29 cellular contexts compared by ENCODE assay signal in genomic region chr15:66598095-66598815, GRCh38. TPM values are rescaled to one million over a fixed set of nuclear protein-coding genes. Genes with fewer than 3 reads are reported as not detected.
A peak's percentile ranks its signal among the peaks of the same experiment; 100 is the strongest.
DNase-seq lines count a peak whose midpoint lies in the region; ATAC-seq, FAIRE-seq and TF ChIP-seq lines count a peak whose summit lies in the region.
"Had no signal": no experiment of that assay in that cellular context is flagged by ENCODE, and none has a peak within 500 bp of the region (broad histone marks: within the 10 kb centered on the region; RNA-seq: fewer than 3 reads in every experiment).

No MANE protein-coding gene starts in this region.

- no peak overlapping the region for H2BK12ac ChIP-seq in neuronal stem cell (ENCODE audit: low read length)

- no peak overlapping the region for H3K14ac ChIP-seq in neuronal stem cell (ENCODE audit: low read length)

- peak overlapping the region; percentile 10 for H3K4me3 Mint-ChIP-seq in activated CD4-positive, alpha-beta T cell treated with anti-CD3 and anti-CD28 coated beads, Interleukin-2, amount 10 ng/mL, durations not matched to agents 24 days and 14 days
- H3K4me3 Mint-ChIP-seq: activated naive CD4-positive, alpha-beta T cell treated with anti-CD3 and anti-CD28 coated beads, Interleukin-2, amount 50 U/mL, for 24 hours; activated T-helper 1 cell treated with anti-CD3 and anti-CD28 coated beads, Interleukin-12 subunit alpha, Interleukin-12 subunit beta, Interleukin-2, Interleukin-4 antibody, amounts not matched to agents 30 ng/mL and 10 ng/mL and 1 ng/mL, durations not matched to agents 14 hours and 24 hours and 36 hours; naive B cell; type B pancreatic cell had no signal

- CTCF ChIA-PET in HEK293 (lab: Yijun Ruan, JAX) (interaction anchor here (0.6 to 1.1 kb wide), 2 partner anchors 11 to 308 kb away, joined by 3 to 4 read pairs; no protein-coding TSS in a partner anchor), K562 (lab: Yijun Ruan, JAX; ENCODE audit: low intra/inter-chr PET ratio) (no interaction called here)

- H3K27ac Mint-ChIP-seq in activated CD4-positive, alpha-beta T cell treated with anti-CD3 and anti-CD28 coated beads, Interleukin-2, amount 10 ng/mL, durations not matched to agents 24 days and 14 days: peak overlapping the region; percentile 4
- H3K27ac Mint-ChIP-seq: activated naive CD4-positive, alpha-beta T cell treated with anti-CD3 and anti-CD28 coated beads, Interleukin-2, amount 50 U/mL, for 24 hours; activated T-helper 1 cell treated with anti-CD3 and anti-CD28 coated beads, Interleukin-12 subunit alpha, Interleukin-12 subunit beta, Interleukin-2, Interleukin-4 antibody, amounts not matched to agents 30 ng/mL and 10 ng/mL and 1 ng/mL, durations not matched to agents 14 hours and 24 hours and 36 hours; type B pancreatic cell had no signal

- POLR2A ChIA-PET in HEK293 (lab: Yijun Ruan, JAX): no interaction called here
- POLR2A ChIA-PET in K562 (lab: Yijun Ruan, JAX): interaction anchor here (0.7 to 1.7 kb wide), 2 partner anchors 8 to 286 kb away, joined by 3 to 8 read pairs; no protein-coding TSS in a partner anchor

- H2AFZ ChIP-seq in K562 (ENCODE audit: low read depth, low read length) (no peak overlapping the region), neuronal stem cell (ENCODE audit: low read length) (no peak overlapping the region)
- H2AFZ ChIP-seq: GM23248 had no signal

- in situ Hi-C loops in K562 (cut with MboI): loop anchor here (10.0 kb wide), 1 partner anchor 257 kb away; no protein-coding TSS in a partner anchor

- H2AK5ac ChIP-seq in neuronal stem cell (ENCODE audit: low read depth, low read length): no peak overlapping the region

- no peak overlapping the region for H3K23ac ChIP-seq in neuronal stem cell (ENCODE audit: low read depth, low read length, poor library complexity)

- peaks cover 8% of the 10 kb centered on the region for H3K4me1 Mint-ChIP-seq in activated CD4-positive, alpha-beta T cell treated with anti-CD3 and anti-CD28 coated beads, Interleukin-2, amount 10 ng/mL, durations not matched to agents 24 days and 14 days
- H3K4me1 Mint-ChIP-seq: naive B cell had no signal

- H2BK5ac ChIP-seq in neuronal stem cell (ENCODE audit: low read length): no peak overlapping the region

- no peaks in the 10 kb centered on the region for H3K4me1 ChIP-seq in HEK293 (ENCODE audit: control insufficient read depth, insufficient read depth, low read length)
- H3K4me1 ChIP-seq in K562 (replicated peaks in 1 of 2; ENCODE audit: control insufficient read depth in 2 of 2, insufficient read depth in 2 of 2, low read length in 2 of 2): peaks cover 0 to 6% of the 10 kb centered on the region in 2 experiments; a peak in 4 of 5 replicates
- H3K4me1 ChIP-seq in neuronal stem cell (ENCODE audit: control insufficient read depth in 2 of 2, insufficient read depth in 1 of 2, low read depth in 1 of 2, low read length in 2 of 2): no peaks in the 10 kb centered on the region
- H3K4me1 ChIP-seq: ascending aorta had no signal

- H3K4ac ChIP-seq in neuronal stem cell (ENCODE audit: low read length): no peak overlapping the region

- no peak overlapping the region for H2BK120ac ChIP-seq in neuronal stem cell (ENCODE audit: low read depth, low read length)

- H3K27me3 Mint-ChIP-seq in activated CD4-positive, alpha-beta T cell treated with anti-CD3 and anti-CD28 coated beads, Interleukin-2, amount 10 ng/mL, durations not matched to agents 24 days and 14 days: peaks cover 11% of the 10 kb centered on the region
- H3K27me3 Mint-ChIP-seq: activated naive CD4-positive, alpha-beta T cell treated with anti-CD3 and anti-CD28 coated beads, Interleukin-2, amount 50 U/mL, for 24 hours had no signal

- H3K4me2 ChIP-seq in K562 (ENCODE audit: insufficient read depth, low read length): no peak overlapping the region
- H3K4me2 ChIP-seq in neuronal stem cell (ENCODE audit: insufficient read depth, low read length, poor library complexity, severe bottlenecking): no peak overlapping the region

- peaks cover 13% of the 10 kb centered on the region for H3K9me1 ChIP-seq in K562 (ENCODE audit: control insufficient read depth, insufficient read depth, low read length)

- no peak for FAIRE-seq in K562 (lab: Jason Lieb, UNC)
- FAIRE-seq: colon, keratinocyte had no signal

- H4K91ac ChIP-seq in neuronal stem cell (ENCODE audit: low read depth, low read length, poor library complexity): no peak overlapping the region

- peaks cover 97% of the 10 kb centered on the region for H3K79me2 ChIP-seq in K562 (ENCODE audit: control insufficient read depth, insufficient read depth, low read length)

- H3K9ac ChIP-seq in K562 (ENCODE audit: insufficient read depth in 1 of 2, low read depth in 2 of 2, low read length in 2 of 2) (peak overlapping the region in 1 of 2 experiments; percentile 53; a peak in 1 of 4 replicates), neuronal stem cell (ENCODE audit: low read depth, low read length, poor library complexity) (no peak overlapping the region)
- H3K9ac ChIP-seq: GM23248 had no signal

- H3K36me3 ChIP-seq in HEK293 (ENCODE audit: control insufficient read depth in 2 of 2, insufficient read depth in 1 of 2, low read length in 2 of 2) (no peaks in the 10 kb centered on the region), K562 (ENCODE audit: control insufficient read depth, insufficient read depth, low read length) (peaks cover 88% of the 10 kb centered on the region), neuronal stem cell (replicated peaks in 1 of 2; ENCODE audit: control insufficient read depth in 2 of 2, insufficient read depth in 2 of 2, low read length in 2 of 2) (no peaks in the 10 kb centered on the region)
- H3K36me3 ChIP-seq: ascending aorta, heart left ventricle had no signal

- H3K27me3 ChIP-seq in K562 (ENCODE audit: control insufficient read depth in 2 of 2, insufficient read depth in 2 of 2, low read length in 2 of 2): no peaks in the 10 kb centered on the region
- H3K27me3 ChIP-seq in neuronal stem cell (ENCODE audit: control insufficient read depth in 3 of 3, insufficient read depth in 3 of 3, low read depth in 1 of 3, low read length in 3 of 3): peaks cover 0 to 37% (median 0%) of the 10 kb centered on the region in 3 experiments
- H3K27me3 ChIP-seq: ascending aorta, heart left ventricle had no signal

- TF ChIP-seq POLR2A in K562 (conservative IDR thresholded peaks at IDR 0.05): no peak; the same call in 1 of the 2 replicates

- no peak overlapping the region for H4K8ac ChIP-seq in neuronal stem cell (ENCODE audit: low read depth, low read length)

- TF ChIP-seq EP300 in K562 (IDR thresholded peaks at IDR 0.05; ENCODE audit: low read length): no peak

- no TSS peak for BruUV-seq in K562 (replicated peaks; lab: Mats Ljungman, UMichigan)

- H3K4me3 ChIP-seq in HEK293 (ENCODE audit: low read depth, low read length): no peak overlapping the region
- no peak overlapping the region for H3K4me3 ChIP-seq in K562
- H3K4me3 ChIP-seq in neuronal stem cell (ENCODE audit: low read length in 2 of 2): no peak overlapping the region
- H3K4me3 ChIP-seq: ascending aorta, GM23248, heart left ventricle had no signal

- DNase-seq in activated CD4-positive, alpha-beta T cell treated with anti-CD3 and anti-CD28 coated beads, Interleukin-2, amount 10 ng/mL, durations not matched to agents 24 days and 14 days: no peak
- no peak for DNase-seq in activated CD4-positive, alpha-beta T cell treated with anti-CD3 and anti-CD28 coated beads for 4 hours
- DNase-seq in K562 (ENCODE audit: extremely low read depth in 1 of 4, low spot score in 3 of 4) (no peak), neuronal stem cell (ENCODE audit: low spot score) (no peak), activated gamma-delta T cell (lab: John Stamatoyannopoulos, UW) (no peak), putamen (ENCODE audit: low spot score) (no peak)
- DNase-seq: effector CD4-positive, alpha-beta T cell; GM23248; midbrain; naive B cell; NCI-H2107; NCI-H345; NCI-H69; occipital lobe; Right ventricle myocardium superior; stimulated activated CD4-positive, alpha-beta T cell treated with anti-CD3 and anti-CD28 coated beads, Interleukin-4, amount 100 ng/mL, for 1 hour; substantia nigra had no signal

- intact Hi-C loops in activated CD4-positive, alpha-beta T cell treated with anti-CD3 and anti-CD28 coated beads, Interleukin-2, amount 10 ng/mL, durations not matched to agents 24 days and 14 days (cut with micrococcal nuclease): no loop called here
- intact Hi-C loops in K562 (cut with micrococcal nuclease): no loop called here

- H3K79me1 ChIP-seq in neuronal stem cell (ENCODE audit: low read depth, low read length): no peaks in the 10 kb centered on the region

- H4K20me1 ChIP-seq in K562 (replicated peaks; ENCODE audit: control insufficient read depth, insufficient read depth, low read length): peaks cover 60% of the 10 kb centered on the region

- peak overlapping the region; percentile 66 for H3K18ac ChIP-seq in neuronal stem cell (ENCODE audit: low read length)

- ATAC-seq in K562: no peak
- no peak for ATAC-seq in GM18511 (IDR thresholded peaks at IDR 0.05; ENCODE audit: unreplicated experiment)
- ATAC-seq: heart left ventricle had no signal

- TF ChIP-seq CTCF in HEK293 (tag by site-specific recombination; IDR thresholded peaks at IDR 0.05) (no peak), K562 (IDR thresholded peaks at IDR 0.05 in 2 of 3, conservative IDR thresholded peaks at IDR 0.05 in 1 of 3; ENCODE audit: insufficient read depth in 2 of 3, low read depth in 1 of 3, low read length in 3 of 3) (no peak)

- H3K27ac ChIP-seq in HEK293 (ENCODE audit: extremely low read depth, low read depth, low read length) (no peak overlapping the region), K562 (ENCODE audit: extremely low read depth, low read depth, low read length) (peak overlapping the region; percentile 7; the same call in 1 of the 3 replicates), neuronal stem cell (replicated peaks; ENCODE audit: low read length) (no peak overlapping the region)
- H3K27ac ChIP-seq: ascending aorta, epithelial cell of prostate, GM23248, heart left ventricle had no signal

- no peaks in the 10 kb centered on the region for H3K9me3 ChIP-seq in HEK293 (ENCODE audit: control insufficient read depth, insufficient read depth, low read depth, low read length)
- no peaks in the 10 kb centered on the region for H3K9me3 ChIP-seq in K562 (replicated peaks; ENCODE audit: control insufficient read depth, insufficient read depth, low read depth, low read length)
- no peaks in the 10 kb centered on the region for H3K9me3 ChIP-seq in neuronal stem cell (replicated peaks in 1 of 2; ENCODE audit: control insufficient read depth in 2 of 2, insufficient read depth in 1 of 2, low read depth in 1 of 2, low read length in 2 of 2)
- H3K9me3 ChIP-seq: ascending aorta, heart left ventricle had no signal

- no peak for TF ChIP-seq RAD21 in K562 (CRISPR knock-in tag; conservative IDR thresholded peaks at IDR 0.05 in 1 of 2, IDR thresholded peaks at IDR 0.05 in 1 of 2)

- 77% methylated on average over 13 of the region's 14 CpGs for WGBS in K562 (ENCODE audit: insufficient coverage, low coverage, missing lambda C conversion rate)
- no CpG with 5 or more reads among the region's 14 CpGs for WGBS in neuronal stem cell (ENCODE audit: extremely low coverage in 2 of 2, insufficient read length in 2 of 2, insufficient replicate concordance in 1 of 2), 2 donors

- H2BK15ac ChIP-seq in neuronal stem cell (ENCODE audit: low read length): no peak overlapping the region

- no peaks in the 10 kb centered on the region for H3K36me3 Mint-ChIP-seq in activated CD4-positive, alpha-beta T cell treated with anti-CD3 and anti-CD28 coated beads, Interleukin-2, amount 10 ng/mL, durations not matched to agents 24 days and 14 days (ENCODE audit: low read depth)
- H3K36me3 Mint-ChIP-seq: activated naive CD4-positive, alpha-beta T cell treated with anti-CD3 and anti-CD28 coated beads, Interleukin-2, amount 50 U/mL, for 24 hours; naive B cell; type B pancreatic cell had no signal

- H3K9me3 Mint-ChIP-seq in activated CD4-positive, alpha-beta T cell treated with anti-CD3 and anti-CD28 coated beads, Interleukin-2, amount 10 ng/mL, durations not matched to agents 24 days and 14 days: no peaks in the 10 kb centered on the region
- H3K9me3 Mint-ChIP-seq: activated naive CD4-positive, alpha-beta T cell treated with anti-CD3 and anti-CD28 coated beads, Interleukin-2, amount 50 U/mL, for 24 hours; activated T-helper 1 cell treated with anti-CD3 and anti-CD28 coated beads, Interleukin-12 subunit alpha, Interleukin-12 subunit beta, Interleukin-2, Interleukin-4 antibody, amounts not matched to agents 30 ng/mL and 10 ng/mL and 1 ng/mL, durations not matched to agents 14 hours and 24 hours and 36 hours; naive B cell; type B pancreatic cell had no signal

RNA-seq across cellular contexts. Expression of gene LCTL, which starts 32.5 kb away (rescaled TPM):
- total RNA-seq in activated CD4-positive, alpha-beta T cell treated with anti-CD3 and anti-CD28 coated beads, Interleukin-2, amount 10 ng/mL, durations not matched to agents 24 days and 14 days: not detected in 2 replicates
- total RNA-seq in K562 (2011; cell fraction: chromatin; rRNA removed; ENCODE audit: low replicate concordance): not detected in 2 replicates
- 0.17 TPM in 1 of 2 replicates, not detected in the other for total RNA-seq in K562 (2011; cell fraction: nucleolus; rRNA removed)
- total RNA-seq in K562 (2011; cell fraction: nucleoplasm; rRNA removed): not detected in 2 replicates
- not detected in 2 replicates for total RNA-seq in K562 (2014; rRNA removed)
- not detected in 2 replicates for total RNA-seq in K562 (2014; rRNA removed; fragmentation: Illumina TruSeq; extraction: Trizol)
- not detected in 2 replicates for total RNA-seq in K562 (2015; rRNA removed; fragmentation: Illumina TruSeq; extraction: Trizol)
- not detected in 2 replicates for total RNA-seq in K562 (2021)
- 0.03 and 0.08 TPM in 2 replicates for polyA plus RNA-seq in K562 (2011; rRNA removed)
- polyA plus RNA-seq in K562 (2011; cell fraction: cytosol; rRNA removed): 0.03 and 0.06 TPM in 2 replicates
- 0.23 TPM in 1 of 2 replicates, not detected in the other for polyA plus RNA-seq in K562 (2011; cell fraction: nucleus; rRNA removed)
- polyA plus RNA-seq in K562 (2012): 0.12 and 0.21 TPM in 2 replicates
- polyA plus RNA-seq in K562 (2014; fragmentation: Illumina TruSeq; extraction: Trizol): not detected in 2 replicates
- polyA plus RNA-seq in K562 (2014; fragmentation: Nextera tagmentation; extraction: Ambion mirVana): under 1 TPM; 0.17 to 0.31 TPM
- not detected in 2 replicates for polyA plus RNA-seq in K562 (2014; rRNA removed)
- not detected in 2 replicates for polyA minus RNA-seq in K562 (2011; rRNA and poly(A)+ RNA removed)
- not detected in 2 replicates for polyA minus RNA-seq in K562 (2011; cell fraction: cytosol; rRNA and poly(A)+ RNA removed)
- not detected in 2 replicates for polyA minus RNA-seq in K562 (2011; cell fraction: nucleus; rRNA and poly(A)+ RNA removed)
- polyA plus RNA-seq in neuronal stem cell (2013, experiment 1 of 2): 10.9 TPM
- 10.4 TPM for polyA plus RNA-seq in neuronal stem cell (2013, experiment 2 of 2)
- total RNA-seq: activated T-helper 1 cell treated with anti-CD3 and anti-CD28 coated beads, Interleukin-12 subunit alpha, Interleukin-12 subunit beta, Interleukin-2, Interleukin-4 antibody, amounts not matched to agents 30 ng/mL and 10 ng/mL and 1 ng/mL, durations not matched to agents 14 hours and 24 hours and 36 hours; ascending aorta; GM23248; heart left ventricle; liver; pulmonary artery endothelial cell; Right ventricle myocardium superior had no signal
- polyA plus RNA-seq: heart left ventricle had no signal
